In the genomic region with DNA sequence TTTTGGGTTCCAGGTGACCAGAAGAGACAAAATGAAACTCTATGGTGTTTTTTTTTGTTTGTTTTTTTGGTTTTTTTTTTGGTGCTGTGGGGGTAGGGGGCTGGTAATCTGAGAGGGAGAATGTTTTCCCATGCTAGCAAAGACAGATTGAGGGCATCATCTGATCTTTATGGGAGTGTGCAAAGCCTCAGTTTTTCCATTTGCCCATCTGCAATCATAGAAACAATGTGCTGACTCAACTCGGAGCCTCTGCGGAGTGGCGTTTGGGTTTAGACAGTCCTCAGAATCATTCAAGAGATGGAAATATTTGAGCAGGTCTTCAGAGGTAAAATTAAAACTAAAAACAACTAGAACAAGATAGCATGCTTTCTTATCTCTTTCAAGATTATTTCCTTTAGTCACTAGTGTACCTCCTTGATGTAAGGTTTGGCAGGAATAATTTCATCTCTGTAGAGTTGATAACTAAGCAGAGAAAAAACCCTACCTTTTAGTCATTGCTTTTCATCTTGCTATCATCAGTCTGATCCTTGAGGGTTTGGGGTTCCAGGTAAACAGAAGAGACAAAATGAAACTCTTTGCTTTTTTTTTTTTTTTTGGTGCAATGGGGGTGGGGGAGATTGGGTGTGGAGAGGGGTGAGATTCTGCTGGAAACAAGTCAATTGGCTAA, we compare ENCODE assay signal across 24 cellular contexts. TPM values are rescaled to one million over a fixed set of nuclear protein-coding genes. Genes with fewer than 3 reads are reported as not detected.
A peak's percentile ranks its signal among the peaks of the same experiment; 100 is the strongest.
DNase-seq lines count a peak whose midpoint lies in the region; ATAC-seq, FAIRE-seq and TF ChIP-seq lines count a peak whose summit lies in the region.
"Had no signal": no experiment of that assay in that cellular context is flagged by ENCODE, and none has a peak within 500 bp of the region (broad histone marks: within the 10 kb centered on the region; RNA-seq: fewer than 3 reads in every experiment).

No MANE protein-coding gene starts in this region.

- ATAC-seq in activated CD8-positive, alpha-beta T cell treated with anti-CD3 and anti-CD28 coated beads for 36 hours: peak; percentile 30
- no peak for ATAC-seq in activated CD8-positive, alpha-beta T cell treated with anti-CD3 and anti-CD28 coated beads, Interleukin-2, amount 10 ng/mL, durations not matched to agents 7 days and 5 days
- ATAC-seq in activated T-cell treated with anti-CD3 and anti-CD28 coated beads, Interleukin-2, amount 50 U/mL, for 72 hours (replicated peaks in 1 of 2): peak; percentile 91
- ATAC-seq in HG02798 (IDR thresholded peaks at IDR 0.05; ENCODE audit: poor library complexity, unreplicated experiment): no peak
- ATAC-seq: left ventricle myocardium superior had no signal

- no peak for TF ChIP-seq EP300 in sigmoid colon (IDR thresholded peaks at IDR 0.05)

- TF ChIP-seq CTCF in activated CD8-positive, alpha-beta T cell treated with anti-CD3 and anti-CD28 coated beads for 36 hours (IDR thresholded peaks at IDR 0.05): no peak
- no peak for TF ChIP-seq CTCF in Loucy (conservative IDR thresholded peaks at IDR 0.05; ENCODE audit: low read length)
- TF ChIP-seq CTCF in parathyroid adenoma (IDR thresholded peaks at IDR 0.05): no peak
- no peak for TF ChIP-seq CTCF in sigmoid colon (IDR thresholded peaks at IDR 0.05)

- no peaks in the 10 kb centered on the region for H3K27me3 Mint-ChIP-seq in activated CD8-positive, alpha-beta T cell treated with anti-CD3 and anti-CD28 coated beads for 36 hours
- H3K27me3 Mint-ChIP-seq in activated CD8-positive, alpha-beta T cell treated with anti-CD3 and anti-CD28 coated beads, Interleukin-2, amount 10 ng/mL, durations not matched to agents 7 days and 5 days (ENCODE audit: low read depth): no peaks in the 10 kb centered on the region
- H3K27me3 Mint-ChIP-seq in activated T-cell treated with anti-CD3 and anti-CD28 coated beads, Interleukin-2, amount 50 U/mL, for 72 hours (ENCODE audit: low read depth): no peaks in the 10 kb centered on the region

- H3K4me3 ChIP-seq in Loucy (ENCODE audit: low read length, poor library complexity, severe bottlenecking) (no peak overlapping the region), parathyroid adenoma (ENCODE audit: low read depth, low read length) (peak overlapping the region; percentile 33), sigmoid colon (no peak overlapping the region)
- H3K4me3 ChIP-seq: BLaER1, hepatocyte, Peyer's patch, prostate gland, SJSA1, skin epidermis had no signal

- H3K4me3 Mint-ChIP-seq in activated CD8-positive, alpha-beta T cell treated with anti-CD3 and anti-CD28 coated beads for 36 hours: no peak overlapping the region
- no peak overlapping the region for H3K4me3 Mint-ChIP-seq in activated CD8-positive, alpha-beta T cell treated with anti-CD3 and anti-CD28 coated beads, Interleukin-2, amount 10 ng/mL, durations not matched to agents 7 days and 5 days
- peak overlapping the region; percentile 61 to 67 for H3K4me3 Mint-ChIP-seq in activated T-cell treated with anti-CD3 and anti-CD28 coated beads, Interleukin-2, amount 50 U/mL, for 72 hours
- H3K4me3 Mint-ChIP-seq: T-helper 1 cell treated with Interleukin-12 subunit alpha and Interleukin-12 subunit beta and Interleukin-4 antibody, amounts not matched to agents 30 μg/mL and 1 μg/mL, for 36 hours had no signal

- CTCF ChIA-PET in activated CD8-positive, alpha-beta T cell treated with anti-CD3 and anti-CD28 coated beads for 36 hours (lab: Charles Lee): no interaction called here
- CTCF ChIA-PET in activated CD8-positive, alpha-beta T cell treated with anti-CD3 and anti-CD28 coated beads, Interleukin-2, amount 10 ng/mL, durations not matched to agents 7 days and 5 days (lab: Charles Lee): interaction anchor here (1.9 kb wide), 1 partner anchor 132 kb away, joined by 5 read pairs; no protein-coding TSS in a partner anchor

- no peak for FAIRE-seq in urothelium cell line (lab: Jason Lieb, UNC)
- FAIRE-seq: astrocyte had no signal

- H3K9me3 ChIP-seq in Loucy (ENCODE audit: insufficient read depth, low read depth, low read length) (no peaks in the 10 kb centered on the region), parathyroid adenoma (ENCODE audit: control insufficient read depth, low read length) (no peaks in the 10 kb centered on the region), sigmoid colon (no peaks in the 10 kb centered on the region)
- H3K9me3 ChIP-seq: Peyer's patch, prostate gland, SJSA1 had no signal

- H2AFZ ChIP-seq in Loucy (ENCODE audit: low read length) (no peak overlapping the region), parathyroid adenoma (no peak overlapping the region)
- H2AFZ ChIP-seq: hepatocyte had no signal

- peaks cover 3% of the 10 kb centered on the region for H3K36me3 Mint-ChIP-seq in activated CD8-positive, alpha-beta T cell treated with anti-CD3 and anti-CD28 coated beads for 36 hours (ENCODE audit: low read depth)
- H3K36me3 Mint-ChIP-seq in activated CD8-positive, alpha-beta T cell treated with anti-CD3 and anti-CD28 coated beads, Interleukin-2, amount 10 ng/mL, durations not matched to agents 7 days and 5 days (ENCODE audit: low read depth): no peaks in the 10 kb centered on the region
- H3K36me3 Mint-ChIP-seq in activated T-cell treated with anti-CD3 and anti-CD28 coated beads, Interleukin-2, amount 50 U/mL, for 72 hours (ENCODE audit: insufficient read depth in 2 of 2): peaks cover 0 to 1% of the 10 kb centered on the region in 2 donors

- H3K4me2 ChIP-seq in Loucy (ENCODE audit: low read depth, low read length, poor library complexity, severe bottlenecking) (peak overlapping the region; percentile 42), parathyroid adenoma (ENCODE audit: low read length) (peak overlapping the region; percentile 40)
- H3K4me2 ChIP-seq: BLaER1, hepatocyte had no signal

- no peaks in the 10 kb centered on the region for H3K79me2 ChIP-seq in Loucy (ENCODE audit: insufficient read depth, low read length)
- peaks cover 9% of the 10 kb centered on the region for H3K79me2 ChIP-seq in parathyroid adenoma

- POLR2A ChIA-PET in activated CD8-positive, alpha-beta T cell treated with anti-CD3 and anti-CD28 coated beads for 36 hours (lab: Charles Lee): no interaction called here
- POLR2A ChIA-PET in activated CD8-positive, alpha-beta T cell treated with anti-CD3 and anti-CD28 coated beads, Interleukin-2, amount 10 ng/mL, durations not matched to agents 7 days and 5 days (lab: Charles Lee): no interaction called here

- H3K9me3 Mint-ChIP-seq in activated CD8-positive, alpha-beta T cell treated with anti-CD3 and anti-CD28 coated beads for 36 hours: no peaks in the 10 kb centered on the region
- no peaks in the 10 kb centered on the region for H3K9me3 Mint-ChIP-seq in activated CD8-positive, alpha-beta T cell treated with anti-CD3 and anti-CD28 coated beads, Interleukin-2, amount 10 ng/mL, durations not matched to agents 7 days and 5 days (ENCODE audit: insufficient read depth)
- H3K9me3 Mint-ChIP-seq in activated T-cell treated with anti-CD3 and anti-CD28 coated beads, Interleukin-2, amount 50 U/mL, for 72 hours: no peaks in the 10 kb centered on the region
- H3K9me3 Mint-ChIP-seq: T-helper 1 cell treated with Interleukin-12 subunit alpha and Interleukin-12 subunit beta and Interleukin-4 antibody, amounts not matched to agents 30 μg/mL and 1 μg/mL, for 36 hours had no signal

- no peak overlapping the region for H3K9ac ChIP-seq in Loucy (ENCODE audit: low read depth, low read length, poor library complexity, severe bottlenecking)
- no peak overlapping the region for H3K9ac ChIP-seq in parathyroid adenoma
- H3K9ac ChIP-seq: BLaER1 had no signal

- 90 to 93% methylated on average over 3 of the region's 3 CpGs for WGBS in sigmoid colon, 2 donors

- no peaks in the 10 kb centered on the region for H3F3A ChIP-seq in Loucy (ENCODE audit: low read depth)

- no peak overlapping the region for H3K27ac Mint-ChIP-seq in activated CD8-positive, alpha-beta T cell treated with anti-CD3 and anti-CD28 coated beads for 36 hours
- H3K27ac Mint-ChIP-seq in activated CD8-positive, alpha-beta T cell treated with anti-CD3 and anti-CD28 coated beads, Interleukin-2, amount 10 ng/mL, durations not matched to agents 7 days and 5 days: no peak overlapping the region
- H3K27ac Mint-ChIP-seq in activated T-cell treated with anti-CD3 and anti-CD28 coated beads, Interleukin-2, amount 50 U/mL, for 72 hours: peak overlapping the region; percentile 83
- H3K27ac Mint-ChIP-seq: T-helper 1 cell treated with Interleukin-12 subunit alpha and Interleukin-12 subunit beta and Interleukin-4 antibody, amounts not matched to agents 30 μg/mL and 1 μg/mL, for 36 hours had no signal

- H3K9me2 ChIP-seq in Loucy (replicated peaks; ENCODE audit: low read depth, low read length): no peaks in the 10 kb centered on the region

- H3K36me3 ChIP-seq in Loucy (ENCODE audit: insufficient read depth, low read length): no peaks in the 10 kb centered on the region
- H3K36me3 ChIP-seq in parathyroid adenoma (ENCODE audit: control insufficient read depth, insufficient read depth, low read length): no peaks in the 10 kb centered on the region
- H3K36me3 ChIP-seq in sigmoid colon: no peaks in the 10 kb centered on the region
- H3K36me3 ChIP-seq: Peyer's patch, prostate gland, SJSA1 had no signal

- no peaks in the 10 kb centered on the region for H3K27me3 ChIP-seq in Loucy (ENCODE audit: insufficient read depth, low read length, poor library complexity, severe bottlenecking)
- H3K27me3 ChIP-seq in parathyroid adenoma (ENCODE audit: control insufficient read depth, insufficient read depth, low read length): no peaks in the 10 kb centered on the region
- H3K27me3 ChIP-seq in sigmoid colon: no peaks in the 10 kb centered on the region
- H3K27me3 ChIP-seq: BLaER1, hepatocyte, Peyer's patch, SJSA1 had no signal

- H3K4me1 Mint-ChIP-seq in activated CD8-positive, alpha-beta T cell treated with anti-CD3 and anti-CD28 coated beads for 36 hours (ENCODE audit: low read depth): peaks cover 12% of the 10 kb centered on the region
- H3K4me1 Mint-ChIP-seq in activated CD8-positive, alpha-beta T cell treated with anti-CD3 and anti-CD28 coated beads, Interleukin-2, amount 10 ng/mL, durations not matched to agents 7 days and 5 days (ENCODE audit: low read depth): peaks cover 15% of the 10 kb centered on the region
- H3K4me1 Mint-ChIP-seq in activated T-cell treated with anti-CD3 and anti-CD28 coated beads, Interleukin-2, amount 50 U/mL, for 72 hours (ENCODE audit: low read depth): peaks cover 19% of the 10 kb centered on the region

- DNase-seq in activated CD8-positive, alpha-beta T cell treated with anti-CD3 and anti-CD28 coated beads for 36 hours: peak; percentile 13
- DNase-seq in activated CD8-positive, alpha-beta T cell treated with anti-CD3 and anti-CD28 coated beads, Interleukin-2, amount 10 ng/mL, durations not matched to agents 7 days and 5 days: no peak
- peak; percentile 53 to 56 for DNase-seq in activated T-cell treated with anti-CD3 and anti-CD28 coated beads, Interleukin-2, amount 50 U/mL, for 72 hours
- DNase-seq in sigmoid colon: no peak
- DNase-seq in urothelium cell line (ENCODE audit: low spot score): no peak
- DNase-seq: cerebellar nuclear complex, foreskin fibroblast, H7, left ventricle myocardium superior, midbrain, NCI-H1105, NCI-H2081 treated with DMSO at 0.1 percent for 48 hours, NCI-H510A, Peyer's patch had no signal

- intact Hi-C loops in activated CD8-positive, alpha-beta T cell treated with anti-CD3 and anti-CD28 coated beads for 36 hours (cut with micrococcal nuclease): no loop called here
- intact Hi-C loops in sigmoid colon (cut with DNase I): no loop called here

- no peak for TF ChIP-seq POLR2A in sigmoid colon (IDR thresholded peaks at IDR 0.05)

- peaks cover 17% of the 10 kb centered on the region for H3K4me1 ChIP-seq in Loucy (ENCODE audit: insufficient read depth, low read length, poor library complexity, severe bottlenecking)
- H3K4me1 ChIP-seq in parathyroid adenoma: peaks cover 7% of the 10 kb centered on the region
- no peaks in the 10 kb centered on the region for H3K4me1 ChIP-seq in sigmoid colon
- H3K4me1 ChIP-seq: BLaER1, Peyer's patch, prostate gland, SJSA1 had no signal

- no peaks in the 10 kb centered on the region for H4K20me1 ChIP-seq in Loucy (ENCODE audit: insufficient read depth, low read length, poor library complexity, severe bottlenecking)
- H4K20me1 ChIP-seq: BLaER1 had no signal

- peak overlapping the region; percentile 13 for H3K27ac ChIP-seq in parathyroid adenoma
- H3K27ac ChIP-seq in sigmoid colon: no peak overlapping the region
- H3K27ac ChIP-seq: BLaER1, hepatocyte, Peyer's patch, prostate gland, SJSA1, skin epidermis had no signal

RNA-seq across cellular contexts. Expression of gene CNNM2, which starts 18.0 kb away (rescaled TPM):
- 1 to 10 TPM; 5.1 to 5.2 TPM for total RNA-seq in activated CD8-positive, alpha-beta T cell treated with anti-CD3 and anti-CD28 coated beads for 36 hours
- 1 to 10 TPM; 7.7 to 8.1 TPM for total RNA-seq in activated CD8-positive, alpha-beta T cell treated with anti-CD3 and anti-CD28 coated beads, Interleukin-2, amount 10 ng/mL, durations not matched to agents 7 days and 5 days
- total RNA-seq in activated T-cell treated with anti-CD3 and anti-CD28 coated beads, Interleukin-2, amount 50 U/mL, for 72 hours: 10 to 100 TPM in 1 of 2 donors, 1 to 10 TPM in 1; 9.0 to 10.9 TPM
- total RNA-seq in sigmoid colon: 10 to 100 TPM in 1 of 4 donors, 1 to 10 TPM in 3; 3.6 to 11.1 (median 6.0) TPM
- polyA plus RNA-seq in sigmoid colon: 1 to 10 TPM; 2.4 to 7.0 (median 2.5) TPM

Comparison
In these comparisons a context has a peak if more than half of its experiments do, and no peak if none do; other contexts are left out.
1. ATAC-seq: peak in activated CD8-positive, alpha-beta T cell treated with anti-CD3 and anti-CD28 coated beads for 36 hours (single experiment) and activated T-cell treated with anti-CD3 and anti-CD28 coated beads, Interleukin-2, amount 50 U/mL, for 72 hours (2 of 2); none in activated CD8-positive, alpha-beta T cell treated with anti-CD3 and anti-CD28 coated beads, Interleukin-2, amount 10 ng/mL, durations not matched to agents 7 days and 5 days (single experiment) and HG02798 (single experiment).
2. DNase-seq: peak in activated CD8-positive, alpha-beta T cell treated with anti-CD3 and anti-CD28 coated beads for 36 hours (single experiment) and activated T-cell treated with anti-CD3 and anti-CD28 coated beads, Interleukin-2, amount 50 U/mL, for 72 hours (2 of 2); none in activated CD8-positive, alpha-beta T cell treated with anti-CD3 and anti-CD28 coated beads, Interleukin-2, amount 10 ng/mL, durations not matched to agents 7 days and 5 days (single experiment), sigmoid colon (single experiment) and urothelium cell line (single experiment).
3. H3K4me3 Mint-ChIP-seq: peak in activated T-cell treated with anti-CD3 and anti-CD28 coated beads, Interleukin-2, amount 50 U/mL, for 72 hours (2 of 2); none in activated CD8-positive, alpha-beta T cell treated with anti-CD3 and anti-CD28 coated beads for 36 hours (single experiment) and activated CD8-positive, alpha-beta T cell treated with anti-CD3 and anti-CD28 coated beads, Interleukin-2, amount 10 ng/mL, durations not matched to agents 7 days and 5 days (single experiment).